Comparison of ENCODE assay signal across 8 cellular contexts in genomic region chr11:119206512-119207299, GRCh38. TPM values are rescaled to one million over a fixed set of nuclear protein-coding genes. Genes with fewer than 3 reads are reported as not detected.
A peak's percentile ranks its signal among the peaks of the same experiment; 100 is the strongest.
DNase-seq lines count a peak whose midpoint lies in the region; ATAC-seq and TF ChIP-seq lines count a peak whose summit lies in the region.

No MANE protein-coding gene starts in this region.

- H3K4me3 Mint-ChIP-seq in memory B cell = peak overlapping the region; percentile 99

- DNase-seq in AML-193 (lab: John Stamatoyannopoulos, UW) (peak; percentile 15 to 19), dorsolateral prefrontal cortex (peak in 7 of 10 donors; percentile 6 to 63 (median 44)), memory B cell (ENCODE audit: low spot score in 2 of 2) (no peak), NCI-H2029 (lab: John Stamatoyannopoulos, UW) (no peak)
- DNase-seq in activated CD4-positive, alpha-beta T cell treated with anti-CD3 and anti-CD28 coated beads for 4 hours = peak; percentile 51 to 55
- peak; percentile 8 for DNase-seq in stimulated activated CD8-positive, alpha-beta memory T cell treated with anti-CD3 and anti-CD28 coated beads, Interleukin-12 subunit alpha, Interleukin-12 subunit beta, amount 100 ng/mL, for 1 hour (ENCODE audit: low read depth)

- intact Hi-C loops in dorsolateral prefrontal cortex (cut with DNase I) = loop anchor here (5.0 to 10.0 kb wide), 4 partner anchors 84 to 171 kb away; partner anchors contain the start of genes MCAM (in 2 of the 2), C2CD2L (in 1 of the 2), DPAGT1 (in 1 of the 2) and HINFP (in 1 of the 2)

- H3K27ac ChIP-seq in HUES48 (ENCODE audit: low read depth, low read length) = peak overlapping the region; percentile 99
- peak overlapping the region; percentile 39 to 97 (median 91) for H3K27ac ChIP-seq in dorsolateral prefrontal cortex

- H3K27me3 ChIP-seq in HUES48 (ENCODE audit: control insufficient read depth, insufficient read depth, low read length) (no peaks in the 10 kb centered on the region), dorsolateral prefrontal cortex (no peaks in the 10 kb centered on the region)

- peak overlapping the region; percentile 83 for H3K4me3 ChIP-seq in HUES48 (ENCODE audit: low read depth, low read length)
- peak overlapping the region; percentile 48 to 99 (median 92) for H3K4me3 ChIP-seq in dorsolateral prefrontal cortex

- TF ChIP-seq CTCF in dorsolateral prefrontal cortex (IDR thresholded peaks at IDR 0.05 in 54 of 56, conservative IDR thresholded peaks at IDR 0.05 in 2 of 56; ENCODE audit: low read depth in 1 of 56, partially characterized antibody in 56 of 56) = no peak

- peaks cover 16% of the 10 kb centered on the region for H3K4me1 Mint-ChIP-seq in memory B cell

- H3K9ac ChIP-seq in HUES48 (ENCODE audit: low read depth, low read length) = peak overlapping the region; percentile 75

- H3K9me3 ChIP-seq in HUES48 (ENCODE audit: control insufficient read depth, insufficient read depth, low read length) = no peaks in the 10 kb centered on the region

- no peaks in the 10 kb centered on the region for H3K9me3 Mint-ChIP-seq in memory B cell

- ATAC-seq in GM19372 (IDR thresholded peaks at IDR 0.05; ENCODE audit: low read depth, unreplicated experiment) (peak; percentile 28), memory B cell (ENCODE audit: low read depth) (no peak)

- peak overlapping the region; percentile 85 for H3K27ac Mint-ChIP-seq in memory B cell

- H3K27me3 Mint-ChIP-seq in memory B cell = no peaks in the 10 kb centered on the region

- H3K36me3 Mint-ChIP-seq in memory B cell = no peaks in the 10 kb centered on the region

- H3K36me3 ChIP-seq in HUES48 (ENCODE audit: control insufficient read depth, insufficient read depth, low read length) = no peaks in the 10 kb centered on the region

- H3K4me1 ChIP-seq in HUES48 (ENCODE audit: control insufficient read depth, insufficient read depth, low read length) = peaks cover 32% of the 10 kb centered on the region

RNA-seq across cellular contexts. Expression of gene CBL, which starts 0.6 kb away (rescaled TPM):
- 10 to 100 TPM; 22.9 to 40.0 (median 30.5) TPM for total RNA-seq in dorsolateral prefrontal cortex

RNA-seq across cellular contexts. Expression of gene NHERF4, which starts 21.4 kb away (rescaled TPM):
- 1 to 10 TPM in 3 of 120 experiments, under 1 TPM in 11, not detected in 106; 0.13 to 1.2 (median 0.40) TPM for total RNA-seq in dorsolateral prefrontal cortex

RNA-seq across cellular contexts. Expression of gene NLRX1, which starts 38.2 kb away (rescaled TPM):
- total RNA-seq in dorsolateral prefrontal cortex = 10 to 100 TPM in 48 of 120 experiments, 1 to 10 TPM in 72; 5.5 to 16.3 (median 9.4) TPM

RNA-seq across cellular contexts. Expression of gene ABCG4, which starts 57.9 kb away (rescaled TPM):
- total RNA-seq in dorsolateral prefrontal cortex = 10 to 100 TPM in 116 of 120 experiments, 1 to 10 TPM in 4; 5.2 to 31.5 (median 18.1) TPM

Comparison
In these comparisons a context has a peak if more than half of its experiments do, and no peak if none do; other contexts are left out.
1. DNase-seq: peak in AML-193 (2 of 2), activated CD4-positive, alpha-beta T cell treated with anti-CD3 and anti-CD28 coated beads for 4 hours (2 of 2), dorsolateral prefrontal cortex (7 of 10) and stimulated activated CD8-positive, alpha-beta memory T cell treated with anti-CD3 and anti-CD28 coated beads, Interleukin-12 subunit alpha, Interleukin-12 subunit beta, amount 100 ng/mL, for 1 hour (single experiment); none in memory B cell (0 of 2) and NCI-H2029 (single experiment).